Comparison of ENCODE assay signal across 1 cellular context in the genomic region with DNA sequence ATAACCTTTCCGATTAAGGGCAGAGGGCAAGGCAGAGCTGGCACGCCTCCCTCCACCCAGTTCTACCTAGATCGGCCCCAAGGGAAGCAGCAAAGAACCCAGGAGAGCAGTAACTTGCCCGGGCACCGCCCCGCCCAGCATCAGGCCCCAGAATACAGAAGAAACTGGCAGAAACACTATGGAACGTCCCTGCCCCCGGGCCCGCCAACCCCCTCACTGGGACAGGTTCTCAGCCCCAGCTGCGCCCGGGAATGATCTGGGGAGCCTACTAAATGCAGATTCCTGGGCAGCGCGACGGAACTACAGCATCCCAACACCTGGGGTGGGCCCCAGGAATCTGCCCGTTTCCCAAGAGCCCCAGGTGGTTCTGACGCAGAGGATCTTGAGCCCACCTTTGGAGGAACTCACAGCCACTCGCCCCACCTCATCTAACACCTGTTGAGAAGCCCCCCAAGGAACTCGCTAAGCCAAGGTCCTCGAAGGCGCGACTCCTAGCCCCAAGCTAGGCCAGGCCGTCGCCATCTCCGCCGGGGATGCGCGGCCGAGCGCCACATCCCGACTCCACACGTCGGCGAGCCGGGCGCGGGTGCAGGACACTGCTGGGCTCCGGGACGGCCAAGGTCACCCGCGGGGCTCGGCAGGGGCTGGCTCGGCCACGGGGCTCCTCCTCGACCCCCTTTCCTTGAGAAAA.
TF ChIP-seq lines count a peak whose summit lies in the region.

No MANE protein-coding gene starts in this region.

TF ChIP-seq in HepG2, 621 proteins besides CTCF, POLR2A, EP300 and RAD21 (continued from another document and continues in another):
- TF ChIP-seq, protein P1, sequence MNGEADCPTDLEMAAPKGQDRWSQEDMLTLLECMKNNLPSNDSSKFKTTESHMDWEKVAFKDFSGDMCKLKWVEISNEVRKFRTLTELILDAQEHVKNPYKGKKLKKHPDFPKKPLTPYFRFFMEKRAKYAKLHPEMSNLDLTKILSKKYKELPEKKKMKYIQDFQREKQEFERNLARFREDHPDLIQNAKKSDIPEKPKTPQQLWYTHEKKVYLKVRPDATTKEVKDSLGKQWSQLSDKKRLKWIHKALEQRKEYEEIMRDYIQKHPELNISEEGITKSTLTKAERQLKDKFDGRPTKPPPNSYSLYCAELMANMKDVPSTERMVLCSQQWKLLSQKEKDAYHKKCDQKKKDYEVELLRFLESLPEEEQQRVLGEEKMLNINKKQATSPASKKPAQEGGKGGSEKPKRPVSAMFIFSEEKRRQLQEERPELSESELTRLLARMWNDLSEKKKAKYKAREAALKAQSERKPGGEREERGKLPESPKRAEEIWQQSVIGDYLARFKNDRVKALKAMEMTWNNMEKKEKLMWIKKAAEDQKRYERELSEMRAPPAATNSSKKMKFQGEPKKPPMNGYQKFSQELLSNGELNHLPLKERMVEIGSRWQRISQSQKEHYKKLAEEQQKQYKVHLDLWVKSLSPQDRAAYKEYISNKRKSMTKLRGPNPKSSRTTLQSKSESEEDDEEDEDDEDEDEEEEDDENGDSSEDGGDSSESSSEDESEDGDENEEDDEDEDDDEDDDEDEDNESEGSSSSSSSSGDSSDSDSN (CRISPR knock-in tag; IDR thresholded peaks at IDR 0.05) = peak; percentile 48; the same call in 1 of the 2 replicates
- TF ChIP-seq, protein P2, sequence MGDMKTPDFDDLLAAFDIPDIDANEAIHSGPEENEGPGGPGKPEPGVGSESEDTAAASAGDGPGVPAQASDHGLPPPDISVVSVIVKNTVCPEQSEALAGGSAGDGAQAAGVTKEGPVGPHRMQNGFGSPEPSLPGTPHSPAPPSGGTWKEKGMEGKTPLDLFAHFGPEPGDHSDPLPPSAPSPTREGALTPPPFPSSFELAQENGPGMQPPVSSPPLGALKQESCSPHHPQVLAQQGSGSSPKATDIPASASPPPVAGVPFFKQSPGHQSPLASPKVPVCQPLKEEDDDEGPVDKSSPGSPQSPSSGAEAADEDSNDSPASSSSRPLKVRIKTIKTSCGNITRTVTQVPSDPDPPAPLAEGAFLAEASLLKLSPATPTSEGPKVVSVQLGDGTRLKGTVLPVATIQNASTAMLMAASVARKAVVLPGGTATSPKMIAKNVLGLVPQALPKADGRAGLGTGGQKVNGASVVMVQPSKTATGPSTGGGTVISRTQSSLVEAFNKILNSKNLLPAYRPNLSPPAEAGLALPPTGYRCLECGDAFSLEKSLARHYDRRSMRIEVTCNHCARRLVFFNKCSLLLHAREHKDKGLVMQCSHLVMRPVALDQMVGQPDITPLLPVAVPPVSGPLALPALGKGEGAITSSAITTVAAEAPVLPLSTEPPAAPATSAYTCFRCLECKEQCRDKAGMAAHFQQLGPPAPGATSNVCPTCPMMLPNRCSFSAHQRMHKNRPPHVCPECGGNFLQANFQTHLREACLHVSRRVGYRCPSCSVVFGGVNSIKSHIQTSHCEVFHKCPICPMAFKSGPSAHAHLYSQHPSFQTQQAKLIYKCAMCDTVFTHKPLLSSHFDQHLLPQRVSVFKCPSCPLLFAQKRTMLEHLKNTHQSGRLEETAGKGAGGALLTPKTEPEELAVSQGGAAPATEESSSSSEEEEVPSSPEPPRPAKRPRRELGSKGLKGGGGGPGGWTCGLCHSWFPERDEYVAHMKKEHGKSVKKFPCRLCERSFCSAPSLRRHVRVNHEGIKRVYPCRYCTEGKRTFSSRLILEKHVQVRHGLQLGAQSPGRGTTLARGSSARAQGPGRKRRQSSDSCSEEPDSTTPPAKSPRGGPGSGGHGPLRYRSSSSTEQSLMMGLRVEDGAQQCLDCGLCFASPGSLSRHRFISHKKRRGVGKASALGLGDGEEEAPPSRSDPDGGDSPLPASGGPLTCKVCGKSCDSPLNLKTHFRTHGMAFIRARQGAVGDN (CRISPR knock-in tag; IDR thresholded peaks at IDR 0.05) = peak; percentile 51
- 0 out of 2 replicates have a peak, but pooled peaks have one; percentile 37 for TF ChIP-seq ZNF850 (CRISPR knock-in tag; conservative IDR thresholded peaks at IDR 0.05)
- TF ChIP-seq GPN1 (CRISPR knock-in tag; IDR thresholded peaks at IDR 0.05; ENCODE audit: borderline replicate concordance) = no peak
- TF ChIP-seq, protein P3, sequence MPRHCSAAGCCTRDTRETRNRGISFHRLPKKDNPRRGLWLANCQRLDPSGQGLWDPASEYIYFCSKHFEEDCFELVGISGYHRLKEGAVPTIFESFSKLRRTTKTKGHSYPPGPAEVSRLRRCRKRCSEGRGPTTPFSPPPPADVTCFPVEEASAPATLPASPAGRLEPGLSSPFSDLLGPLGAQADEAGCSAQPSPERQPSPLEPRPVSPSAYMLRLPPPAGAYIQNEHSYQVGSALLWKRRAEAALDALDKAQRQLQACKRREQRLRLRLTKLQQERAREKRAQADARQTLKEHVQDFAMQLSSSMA (CRISPR knock-in tag; IDR thresholded peaks at IDR 0.05) = peak; percentile 77; the same call in 1 of the 2 replicates
- TF ChIP-seq, protein P4, sequence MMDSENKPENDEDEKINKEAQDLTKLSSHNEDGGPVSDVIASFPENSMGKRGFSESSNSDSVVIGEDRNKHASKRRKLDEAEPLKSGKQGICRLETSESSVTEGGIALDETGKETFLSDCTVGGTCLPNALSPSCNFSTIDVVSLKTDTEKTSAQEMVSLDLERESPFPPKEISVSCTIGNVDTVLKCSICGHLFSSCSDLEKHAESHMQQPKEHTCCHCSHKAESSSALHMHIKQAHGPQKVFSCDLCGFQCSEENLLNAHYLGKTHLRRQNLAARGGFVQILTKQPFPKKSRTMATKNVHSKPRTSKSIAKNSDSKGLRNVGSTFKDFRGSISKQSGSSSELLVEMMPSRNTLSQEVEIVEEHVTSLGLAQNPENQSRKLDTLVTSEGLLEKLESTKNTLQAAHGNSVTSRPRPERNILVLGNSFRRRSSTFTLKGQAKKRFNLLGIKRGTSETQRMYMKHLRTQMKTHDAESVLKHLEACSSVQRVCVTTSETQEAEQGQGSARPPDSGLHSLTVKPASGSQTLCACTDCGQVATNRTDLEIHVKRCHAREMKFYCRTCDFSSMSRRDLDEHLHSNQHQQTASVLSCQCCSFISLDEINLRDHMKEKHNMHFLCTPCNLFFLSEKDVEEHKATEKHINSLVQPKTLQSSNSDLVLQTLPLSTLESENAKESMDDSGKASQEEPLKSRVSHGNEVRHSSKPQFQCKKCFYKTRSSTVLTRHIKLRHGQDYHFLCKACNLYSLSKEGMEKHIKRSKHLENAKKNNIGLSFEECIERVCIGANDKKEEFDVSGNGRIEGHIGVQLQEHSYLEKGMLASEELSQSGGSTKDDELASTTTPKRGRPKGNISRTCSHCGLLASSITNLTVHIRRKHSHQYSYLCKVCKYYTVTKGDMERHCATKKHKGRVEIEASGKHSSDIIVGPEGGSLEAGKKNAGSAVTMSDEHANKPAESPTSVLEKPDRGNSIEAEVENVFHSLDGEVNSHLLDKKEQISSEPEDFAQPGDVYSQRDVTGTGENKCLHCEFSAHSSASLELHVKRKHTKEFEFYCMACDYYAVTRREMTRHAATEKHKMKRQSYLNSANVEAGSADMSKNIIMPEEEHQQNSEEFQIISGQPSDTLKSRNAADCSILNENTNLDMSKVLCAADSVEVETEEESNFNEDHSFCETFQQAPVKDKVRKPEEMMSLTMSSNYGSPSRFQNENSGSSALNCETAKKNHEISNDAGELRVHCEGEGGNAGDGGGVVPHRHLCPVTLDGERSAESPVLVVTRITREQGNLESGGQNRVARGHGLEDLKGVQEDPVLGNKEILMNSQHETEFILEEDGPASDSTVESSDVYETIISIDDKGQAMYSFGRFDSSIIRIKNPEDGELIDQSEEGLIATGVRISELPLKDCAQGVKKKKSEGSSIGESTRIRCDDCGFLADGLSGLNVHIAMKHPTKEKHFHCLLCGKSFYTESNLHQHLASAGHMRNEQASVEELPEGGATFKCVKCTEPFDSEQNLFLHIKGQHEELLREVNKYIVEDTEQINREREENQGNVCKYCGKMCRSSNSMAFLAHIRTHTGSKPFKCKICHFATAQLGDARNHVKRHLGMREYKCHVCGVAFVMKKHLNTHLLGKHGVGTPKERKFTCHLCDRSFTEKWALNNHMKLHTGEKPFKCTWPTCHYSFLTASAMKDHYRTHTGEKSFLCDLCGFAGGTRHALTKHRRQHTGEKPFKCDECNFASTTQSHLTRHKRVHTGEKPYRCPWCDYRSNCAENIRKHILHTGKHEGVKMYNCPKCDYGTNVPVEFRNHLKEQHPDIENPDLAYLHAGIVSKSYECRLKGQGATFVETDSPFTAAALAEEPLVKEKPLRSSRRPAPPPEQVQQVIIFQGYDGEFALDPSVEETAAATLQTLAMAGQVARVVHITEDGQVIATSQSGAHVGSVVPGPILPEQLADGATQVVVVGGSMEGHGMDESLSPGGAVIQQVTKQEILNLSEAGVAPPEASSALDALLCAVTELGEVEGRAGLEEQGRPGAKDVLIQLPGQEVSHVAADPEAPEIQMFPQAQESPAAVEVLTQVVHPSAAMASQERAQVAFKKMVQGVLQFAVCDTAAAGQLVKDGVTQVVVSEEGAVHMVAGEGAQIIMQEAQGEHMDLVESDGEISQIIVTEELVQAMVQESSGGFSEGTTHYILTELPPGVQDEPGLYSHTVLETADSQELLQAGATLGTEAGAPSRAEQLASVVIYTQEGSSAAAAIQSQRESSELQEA (CRISPR knock-in tag; IDR thresholded peaks at IDR 0.05; ENCODE audit: not compliant biosample characterization) = no peak
- TF ChIP-seq ZNF883 (CRISPR knock-in tag; IDR thresholded peaks at IDR 0.05; ENCODE audit: not compliant biosample characterization) = peak; percentile 47
- peak; percentile 37; the same call in 1 of the 2 replicates for TF ChIP-seq ZBTB20 (CRISPR knock-in tag; IDR thresholded peaks at IDR 0.05; ENCODE audit: borderline replicate concordance, low read depth)
- TF ChIP-seq KDM5B (CRISPR knock-in tag; IDR thresholded peaks at IDR 0.05; ENCODE audit: borderline replicate concordance) = no peak; the same call in 1 of the 2 replicates
- no peak for TF ChIP-seq ZNF24 (IDR thresholded peaks at IDR 0.05)
- no peak for TF ChIP-seq SRSF1 (optimal IDR thresholded peaks at IDR 0.05; ENCODE audit: low read depth, low read length)
- TF ChIP-seq ZNF776 (CRISPR knock-in tag; IDR thresholded peaks at IDR 0.05) = no peak
- TF ChIP-seq, protein P5, sequence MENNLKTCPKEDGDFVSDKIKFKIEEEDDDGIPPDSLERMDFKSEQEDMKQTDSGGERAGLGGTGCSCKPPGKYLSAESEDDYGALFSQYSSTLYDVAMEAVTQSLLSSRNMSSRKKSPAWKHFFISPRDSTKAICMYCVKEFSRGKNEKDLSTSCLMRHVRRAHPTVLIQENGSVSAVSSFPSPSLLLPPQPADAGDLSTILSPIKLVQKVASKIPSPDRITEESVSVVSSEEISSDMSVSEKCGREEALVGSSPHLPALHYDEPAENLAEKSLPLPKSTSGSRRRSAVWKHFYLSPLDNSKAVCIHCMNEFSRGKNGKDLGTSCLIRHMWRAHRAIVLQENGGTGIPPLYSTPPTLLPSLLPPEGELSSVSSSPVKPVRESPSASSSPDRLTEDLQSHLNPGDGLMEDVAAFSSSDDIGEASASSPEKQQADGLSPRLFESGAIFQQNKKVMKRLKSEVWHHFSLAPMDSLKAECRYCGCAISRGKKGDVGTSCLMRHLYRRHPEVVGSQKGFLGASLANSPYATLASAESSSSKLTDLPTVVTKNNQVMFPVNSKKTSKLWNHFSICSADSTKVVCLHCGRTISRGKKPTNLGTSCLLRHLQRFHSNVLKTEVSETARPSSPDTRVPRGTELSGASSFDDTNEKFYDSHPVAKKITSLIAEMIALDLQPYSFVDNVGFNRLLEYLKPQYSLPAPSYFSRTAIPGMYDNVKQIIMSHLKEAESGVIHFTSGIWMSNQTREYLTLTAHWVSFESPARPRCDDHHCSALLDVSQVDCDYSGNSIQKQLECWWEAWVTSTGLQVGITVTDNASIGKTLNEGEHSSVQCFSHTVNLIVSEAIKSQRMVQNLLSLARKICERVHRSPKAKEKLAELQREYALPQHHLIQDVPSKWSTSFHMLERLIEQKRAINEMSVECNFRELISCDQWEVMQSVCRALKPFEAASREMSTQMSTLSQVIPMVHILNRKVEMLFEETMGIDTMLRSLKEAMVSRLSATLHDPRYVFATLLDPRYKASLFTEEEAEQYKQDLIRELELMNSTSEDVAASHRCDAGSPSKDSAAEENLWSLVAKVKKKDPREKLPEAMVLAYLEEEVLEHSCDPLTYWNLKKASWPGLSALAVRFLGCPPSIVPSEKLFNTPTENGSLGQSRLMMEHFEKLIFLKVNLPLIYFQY (CRISPR knock-in tag; IDR thresholded peaks at IDR 0.05; ENCODE audit: borderline replicate concordance) = no peak
- TF ChIP-seq ZMAT3 (CRISPR knock-in tag; conservative IDR thresholded peaks at IDR 0.05) = peak; percentile 63
- TF ChIP-seq, protein P6, sequence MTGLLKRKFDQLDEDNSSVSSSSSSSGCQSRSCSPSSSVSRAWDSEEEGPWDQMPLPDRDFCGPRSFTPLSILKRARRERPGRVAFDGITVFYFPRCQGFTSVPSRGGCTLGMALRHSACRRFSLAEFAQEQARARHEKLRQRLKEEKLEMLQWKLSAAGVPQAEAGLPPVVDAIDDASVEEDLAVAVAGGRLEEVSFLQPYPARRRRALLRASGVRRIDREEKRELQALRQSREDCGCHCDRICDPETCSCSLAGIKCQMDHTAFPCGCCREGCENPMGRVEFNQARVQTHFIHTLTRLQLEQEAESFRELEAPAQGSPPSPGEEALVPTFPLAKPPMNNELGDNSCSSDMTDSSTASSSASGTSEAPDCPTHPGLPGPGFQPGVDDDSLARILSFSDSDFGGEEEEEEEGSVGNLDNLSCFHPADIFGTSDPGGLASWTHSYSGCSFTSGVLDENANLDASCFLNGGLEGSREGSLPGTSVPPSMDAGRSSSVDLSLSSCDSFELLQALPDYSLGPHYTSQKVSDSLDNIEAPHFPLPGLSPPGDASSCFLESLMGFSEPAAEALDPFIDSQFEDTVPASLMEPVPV (CRISPR knock-in tag; IDR thresholded peaks at IDR 0.05) = no peak
- TF ChIP-seq, protein P7, sequence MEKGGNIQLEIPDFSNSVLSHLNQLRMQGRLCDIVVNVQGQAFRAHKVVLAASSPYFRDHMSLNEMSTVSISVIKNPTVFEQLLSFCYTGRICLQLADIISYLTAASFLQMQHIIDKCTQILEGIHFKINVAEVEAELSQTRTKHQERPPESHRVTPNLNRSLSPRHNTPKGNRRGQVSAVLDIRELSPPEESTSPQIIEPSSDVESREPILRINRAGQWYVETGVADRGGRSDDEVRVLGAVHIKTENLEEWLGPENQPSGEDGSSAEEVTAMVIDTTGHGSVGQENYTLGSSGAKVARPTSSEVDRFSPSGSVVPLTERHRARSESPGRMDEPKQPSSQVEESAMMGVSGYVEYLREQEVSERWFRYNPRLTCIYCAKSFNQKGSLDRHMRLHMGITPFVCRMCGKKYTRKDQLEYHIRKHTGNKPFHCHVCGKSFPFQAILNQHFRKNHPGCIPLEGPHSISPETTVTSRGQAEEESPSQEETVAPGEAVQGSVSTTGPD (CRISPR knock-in tag; IDR thresholded peaks at IDR 0.05) = no peak
- TF ChIP-seq, protein P8, sequence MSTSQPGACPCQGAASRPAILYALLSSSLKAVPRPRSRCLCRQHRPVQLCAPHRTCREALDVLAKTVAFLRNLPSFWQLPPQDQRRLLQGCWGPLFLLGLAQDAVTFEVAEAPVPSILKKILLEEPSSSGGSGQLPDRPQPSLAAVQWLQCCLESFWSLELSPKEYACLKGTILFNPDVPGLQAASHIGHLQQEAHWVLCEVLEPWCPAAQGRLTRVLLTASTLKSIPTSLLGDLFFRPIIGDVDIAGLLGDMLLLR (CRISPR knock-in tag; IDR thresholded peaks at IDR 0.05) = 0 out of 2 replicates have a peak, but pooled peaks have one; percentile 29
- 0 out of 2 replicates have a peak, but pooled peaks have one; percentile 17 for TF ChIP-seq ZNF629 (CRISPR knock-in tag; conservative IDR thresholded peaks at IDR 0.05)
- TF ChIP-seq ZNF550 (CRISPR knock-in tag; IDR thresholded peaks at IDR 0.05; ENCODE audit: borderline replicate concordance) = 0 out of 2 replicates have a peak, but pooled peaks have one; percentile 23
- no peak for TF ChIP-seq SRSF4 (IDR thresholded peaks at IDR 0.05; ENCODE audit: low read depth, low read length, poor library complexity, severe bottlenecking)
